In genomic region chr12:6205144-6205539, GRCh38 we compare ENCODE assay signal across 10 cellular contexts. TPM values are rescaled to one million over a fixed set of nuclear protein-coding genes. Genes with fewer than 3 reads are reported as not detected.
DNase-seq lines count a peak whose midpoint lies in the region; ATAC-seq and TF ChIP-seq lines count a peak whose summit lies in the region.
"Had no signal": no experiment of that assay in that cellular context is flagged by ENCODE, and none has a peak within 500 bp of the region (broad histone marks: within the 10 kb centered on the region; RNA-seq: fewer than 3 reads in every experiment).

No MANE protein-coding gene starts in this region.

- no peaks in the 10 kb centered on the region for H3K36me3 ChIP-seq in Loucy (ENCODE audit: insufficient read depth, low read length)
- H3K36me3 ChIP-seq in colonic mucosa, result no peaks in the 10 kb centered on the region
- peaks cover 0 to 6% of the 10 kb centered on the region in 2 donors for H3K36me3 ChIP-seq in stomach smooth muscle (ENCODE audit: control insufficient read depth in 2 of 2, insufficient read depth in 2 of 2, low read length in 2 of 2)

- H3K27ac Mint-ChIP-seq in natural killer cell treated with Interleukin-12 subunit alpha and Interleukin-12 subunit beta and Interleukin-15 and Interleukin-18, amount 100 ng/mL, for 72 hours, result no peak overlapping the region
- no peak overlapping the region for H3K27ac Mint-ChIP-seq in stimulated activated naive B cell treated with anti-CD40 and anti-IgM and Interleukin-4, amounts not matched to agents 10 μg/mL and 1 μg/mL and 100 μg/mL, for 72 hours

- H3K9ac ChIP-seq in Loucy (ENCODE audit: low read depth, low read length, poor library complexity, severe bottlenecking) (no peak overlapping the region), colonic mucosa (ENCODE audit: low read depth in 2 of 2, low read length in 2 of 2) (peak overlapping the region in 1 of 2 donors; percentile 74), stomach smooth muscle (ENCODE audit: low read length in 2 of 2) (peak overlapping the region; percentile 44 to 64)

- H3K4me3 Mint-ChIP-seq in natural killer cell treated with Interleukin-12 subunit alpha and Interleukin-12 subunit beta and Interleukin-15 and Interleukin-18, amount 100 ng/mL, for 72 hours, result no peak overlapping the region
- H3K4me3 Mint-ChIP-seq in stimulated activated naive B cell treated with anti-CD40 and anti-IgM and Interleukin-4, amounts not matched to agents 10 μg/mL and 1 μg/mL and 100 μg/mL, for 72 hours, result no peak overlapping the region

- TF ChIP-seq CTCF in Loucy (conservative IDR thresholded peaks at IDR 0.05; ENCODE audit: low read length) (no peak), colonic mucosa (IDR thresholded peaks at IDR 0.05) (no peak)

- H3K4me2 ChIP-seq in Loucy (ENCODE audit: low read depth, low read length, poor library complexity, severe bottlenecking), result no peak overlapping the region

- peak overlapping the region; percentile 64 for H2AFZ ChIP-seq in Loucy (ENCODE audit: low read length)

- H3K4me1 ChIP-seq in Loucy (ENCODE audit: insufficient read depth, low read length, poor library complexity, severe bottlenecking), result peaks cover 4% of the 10 kb centered on the region
- H3K4me1 ChIP-seq in colonic mucosa, result peaks cover 42% of the 10 kb centered on the region
- peaks cover 82% of the 10 kb centered on the region for H3K4me1 ChIP-seq in stomach smooth muscle (ENCODE audit: control insufficient read depth, insufficient read depth, low read length)

- peaks cover 7 to 10% of the 10 kb centered on the region in 2 donors for H3K4me1 Mint-ChIP-seq in natural killer cell treated with Interleukin-12 subunit alpha and Interleukin-12 subunit beta and Interleukin-15 and Interleukin-18, amount 100 ng/mL, for 72 hours (ENCODE audit: low read depth in 2 of 2)
- H3K4me1 Mint-ChIP-seq in stimulated activated naive B cell treated with anti-CD40 and anti-IgM and Interleukin-4, amounts not matched to agents 10 μg/mL and 1 μg/mL and 100 μg/mL, for 72 hours, result peaks cover 31 to 79% of the 10 kb centered on the region in 2 donors

- intact Hi-C loops in colonic mucosa (cut with DNase I), result no loop called here

- no peaks in the 10 kb centered on the region for H4K20me1 ChIP-seq in Loucy (ENCODE audit: insufficient read depth, low read length, poor library complexity, severe bottlenecking)

- H3K9me3 ChIP-seq in Loucy (ENCODE audit: insufficient read depth, low read depth, low read length) (no peaks in the 10 kb centered on the region), colonic mucosa (no peaks in the 10 kb centered on the region), stomach smooth muscle (ENCODE audit: control insufficient read depth in 2 of 2, low read length in 2 of 2) (no peaks in the 10 kb centered on the region)

- H3F3A ChIP-seq in Loucy (ENCODE audit: low read depth), result no peaks in the 10 kb centered on the region

- H3K27ac ChIP-seq in colonic mucosa (peak overlapping the region; percentile 92), stomach smooth muscle (ENCODE audit: low read length) (peak overlapping the region; percentile 97)
- H3K27ac ChIP-seq: SK-N-MC had no signal

- H3K4me3 ChIP-seq in Loucy (ENCODE audit: low read length, poor library complexity, severe bottlenecking) (no peak overlapping the region), colonic mucosa (no peak overlapping the region), stomach smooth muscle (ENCODE audit: low read length in 2 of 2) (peak overlapping the region; percentile 34 to 64)
- H3K4me3 ChIP-seq: SK-N-MC had no signal

- peaks cover 8% of the 10 kb centered on the region for H3K27me3 ChIP-seq in Loucy (ENCODE audit: insufficient read depth, low read length, poor library complexity, severe bottlenecking)
- no peaks in the 10 kb centered on the region for H3K27me3 ChIP-seq in colonic mucosa
- H3K27me3 ChIP-seq in stomach smooth muscle (ENCODE audit: control insufficient read depth in 1 of 2, insufficient read depth in 2 of 2, low read length in 2 of 2), result no peaks in the 10 kb centered on the region

- ATAC-seq in natural killer cell treated with Interleukin-12 subunit alpha and Interleukin-12 subunit beta and Interleukin-15 and Interleukin-18, amount 100 ng/mL, for 72 hours, result no peak
- ATAC-seq in stimulated activated naive B cell treated with anti-CD40 and anti-IgM and Interleukin-4, amounts not matched to agents 10 μg/mL and 1 μg/mL and 100 μg/mL, for 72 hours (replicated peaks), result no peak
- ATAC-seq in GM21723 (IDR thresholded peaks at IDR 0.05; ENCODE audit: unreplicated experiment) (no peak), GM21367 (IDR thresholded peaks at IDR 0.05; ENCODE audit: unreplicated experiment) (no peak)

- H3K9me3 Mint-ChIP-seq in natural killer cell treated with Interleukin-12 subunit alpha and Interleukin-12 subunit beta and Interleukin-15 and Interleukin-18, amount 100 ng/mL, for 72 hours, result no peaks in the 10 kb centered on the region
- no peaks in the 10 kb centered on the region for H3K9me3 Mint-ChIP-seq in stimulated activated naive B cell treated with anti-CD40 and anti-IgM and Interleukin-4, amounts not matched to agents 10 μg/mL and 1 μg/mL and 100 μg/mL, for 72 hours

- no peaks in the 10 kb centered on the region for H3K36me3 Mint-ChIP-seq in natural killer cell treated with Interleukin-12 subunit alpha and Interleukin-12 subunit beta and Interleukin-15 and Interleukin-18, amount 100 ng/mL, for 72 hours
- H3K36me3 Mint-ChIP-seq in stimulated activated naive B cell treated with anti-CD40 and anti-IgM and Interleukin-4, amounts not matched to agents 10 μg/mL and 1 μg/mL and 100 μg/mL, for 72 hours, result peaks cover 4 to 16% of the 10 kb centered on the region in 2 donors

- no peaks in the 10 kb centered on the region for H3K79me2 ChIP-seq in Loucy (ENCODE audit: insufficient read depth, low read length)

- DNase-seq in colonic mucosa (peak; percentile 44), left kidney (ENCODE audit: low read depth, low spot score) (peak; percentile 55)
- no peak for DNase-seq in natural killer cell treated with Interleukin-12 subunit alpha and Interleukin-12 subunit beta and Interleukin-15 and Interleukin-18, amount 100 ng/mL, for 72 hours (ENCODE audit: low spot score)
- no peak for DNase-seq in stimulated activated naive B cell treated with anti-CD40 and anti-IgM and Interleukin-4, amounts not matched to agents 10 μg/mL and 1 μg/mL and 100 μg/mL, for 72 hours
- DNase-seq: activated T-cell treated with anti-CD3 and anti-CD28 coated beads for 4 hours had no signal

- no peaks in the 10 kb centered on the region for H3K9me2 ChIP-seq in Loucy (replicated peaks; ENCODE audit: low read depth, low read length)

- H3K27me3 Mint-ChIP-seq in natural killer cell treated with Interleukin-12 subunit alpha and Interleukin-12 subunit beta and Interleukin-15 and Interleukin-18, amount 100 ng/mL, for 72 hours, result peaks cover 11 to 21% of the 10 kb centered on the region in 2 donors
- H3K27me3 Mint-ChIP-seq in stimulated activated naive B cell treated with anti-CD40 and anti-IgM and Interleukin-4, amounts not matched to agents 10 μg/mL and 1 μg/mL and 100 μg/mL, for 72 hours, result peaks cover 7 to 35% of the 10 kb centered on the region in 2 donors

RNA-seq across cellular contexts. Expression of gene CD9, which starts 4.9 kb away (rescaled TPM):
- 100 to 1,000 TPM; 589 to 665 TPM for total RNA-seq in colonic mucosa
- 1 to 10 TPM; 1.1 to 3.3 TPM for total RNA-seq in natural killer cell treated with Interleukin-12 subunit alpha and Interleukin-12 subunit beta and Interleukin-15 and Interleukin-18, amount 100 ng/mL, for 72 hours

Comparison
In these comparisons a context has a peak if more than half of its experiments do, and no peak if none do; other contexts are left out.
1. H3K4me3 ChIP-seq: peak in stomach smooth muscle (2 of 2); none in Loucy (single experiment) and colonic mucosa (single experiment).
2. DNase-seq: peak in colonic mucosa (single experiment) and left kidney (single experiment); none in natural killer cell treated with Interleukin-12 subunit alpha and Interleukin-12 subunit beta and Interleukin-15 and Interleukin-18, amount 100 ng/mL, for 72 hours (single experiment) and stimulated activated naive B cell treated with anti-CD40 and anti-IgM and Interleukin-4, amounts not matched to agents 10 μg/mL and 1 μg/mL and 100 μg/mL, for 72 hours (single experiment).
3. RNA of gene CD9, which starts 4.9 kb away (total RNA-seq): 589 to 665 TPM in colonic mucosa; 1.1 to 3.3 TPM in natural killer cell treated with Interleukin-12 subunit alpha and Interleukin-12 subunit beta and Interleukin-15 and Interleukin-18, amount 100 ng/mL, for 72 hours; every median in the first group is over 100 times any median in the second.